ENCODE assay signal across 8 cellular contexts in the genomic region with DNA sequence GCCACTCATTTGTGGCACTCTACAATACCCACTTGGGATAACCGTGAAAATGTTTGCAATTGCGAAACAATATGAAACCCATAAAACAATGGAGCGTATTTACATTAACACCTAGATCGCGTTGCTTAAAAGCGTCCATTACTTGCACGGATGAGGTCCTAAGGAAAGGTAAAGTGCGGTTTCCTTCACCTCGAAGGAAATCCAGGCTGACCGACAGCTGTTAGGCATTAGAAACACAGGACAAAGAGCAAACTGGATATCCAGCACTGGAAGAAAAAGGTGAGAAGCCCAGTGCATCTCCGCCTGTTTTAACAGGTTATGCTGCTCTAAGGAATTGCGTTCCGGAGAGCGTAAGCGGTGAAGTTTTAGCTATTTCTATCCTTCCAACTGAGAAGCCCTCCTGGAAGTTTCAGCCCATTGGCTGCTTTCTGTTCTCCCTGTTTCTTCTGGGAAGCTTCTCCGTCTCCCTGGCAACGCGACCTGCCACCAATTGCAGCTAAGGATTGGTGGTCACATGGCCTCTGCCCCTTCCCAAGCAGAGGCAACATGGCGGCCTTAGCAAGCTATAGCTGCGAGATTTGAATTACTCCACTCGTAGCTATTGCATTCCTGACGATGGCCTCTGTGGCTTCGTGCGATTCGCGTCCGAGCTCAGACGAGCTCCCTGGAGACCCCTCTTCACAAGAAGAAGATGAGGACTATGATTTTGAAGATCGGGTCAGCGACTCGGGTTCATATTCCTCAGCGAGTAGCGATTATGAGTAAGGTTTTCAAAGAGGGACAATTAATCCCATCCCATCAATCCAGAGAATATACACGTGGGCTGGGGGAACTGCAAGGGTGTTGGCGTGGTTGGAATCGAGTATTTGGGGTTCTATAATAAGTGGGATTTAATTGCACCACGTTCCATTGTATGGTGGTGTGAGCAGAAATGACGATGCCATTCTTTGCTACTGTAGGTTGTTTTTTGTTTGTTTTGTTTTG. TPM values are rescaled to one million over a fixed set of nuclear protein-coding genes. Genes with fewer than 3 reads are reported as not detected.
DNase-seq lines count a peak whose midpoint lies in the region; ATAC-seq and TF ChIP-seq lines count a peak whose summit lies in the region.

Gene INTU, plus strand, starts transcription at position 538 of the 984 bp plus-strand sequence. Its CDS starts 78 bp downstream, at position 616.

- H3K27ac ChIP-seq in CD4-positive, alpha-beta T cell (ENCODE audit: low read depth, low read length), result no peak within 1 kb of the TSS
- H3K27ac ChIP-seq in urinary bladder (ENCODE audit: low read depth), result no peak within 1 kb of the TSS

- ATAC-seq in CD4-positive, alpha-beta T cell (ENCODE audit: poor library complexity), result peak; percentile 54
- ATAC-seq in GM19395 (IDR thresholded peaks at IDR 0.05; ENCODE audit: unreplicated experiment), result peak; percentile 99
- peak; percentile 100 for ATAC-seq in HG03457 (IDR thresholded peaks at IDR 0.05; ENCODE audit: unreplicated experiment)

- H3K27me3 ChIP-seq in CD4-positive, alpha-beta T cell (ENCODE audit: control insufficient read depth, insufficient read depth, low read length), result peaks cover 37% of the 10 kb centered on the region

- intact Hi-C loops in CD4-positive, alpha-beta T cell (cut with DNase I, micrococcal nuclease), result no loop called here

- H3K36me3 Mint-ChIP-seq in CD4-positive, alpha-beta T cell (ENCODE audit: low read depth), result no peaks in the 10 kb centered on the region
- peaks cover 6% of the 10 kb centered on the region for H3K36me3 Mint-ChIP-seq in nephron (ENCODE audit: low read depth)

- POLR2A ChIA-PET in CD4-positive, alpha-beta T cell (lab: Charles Lee), result no interaction called here

- H3K36me3 ChIP-seq in urinary bladder (ENCODE audit: insufficient read depth), result no peaks in the 10 kb centered on the region

- CTCF ChIA-PET in CD4-positive, alpha-beta T cell (lab: Charles Lee), result interaction anchor here (0.6 kb wide), 1 partner anchor 1081 kb away, joined by 3 read pairs; no protein-coding TSS in a partner anchor

- DNase-seq in CD4-positive, alpha-beta T cell, result peak in 1 of 10 experiments; percentile 2
- DNase-seq in NCI-H510A treated with DMSO at 0.1 percent for 48 hours (lab: John Stamatoyannopoulos, UW), result peak; percentile 77
- DNase-seq in activated naive CD4-positive, alpha-beta T cell treated with anti-CD3 and anti-CD28 coated beads, Interleukin-2, amount 50 U/mL, for 16 hours, result peak; percentile 12
- DNase-seq in germinal center (ENCODE audit: low spot score), result peak; percentile 10

- H3K27me3 Mint-ChIP-seq in CD4-positive, alpha-beta T cell, result peaks cover 76% of the 10 kb centered on the region
- H3K27me3 Mint-ChIP-seq in nephron (ENCODE audit: low read depth), result peaks cover 12% of the 10 kb centered on the region

- H3K4me3 ChIP-seq in urinary bladder (ENCODE audit: low read depth, low read length), result peak within 1 kb of the TSS; percentile 54

- no peaks in the 10 kb centered on the region for H3K4me1 ChIP-seq in urinary bladder (ENCODE audit: insufficient read depth)

- peaks cover 13% of the 10 kb centered on the region for H3K4me1 Mint-ChIP-seq in CD4-positive, alpha-beta T cell (ENCODE audit: low read depth)
- H3K4me1 Mint-ChIP-seq in nephron, result peaks cover 13% of the 10 kb centered on the region

- no peak for TF ChIP-seq CTCF in CD4-positive, alpha-beta T cell (IDR thresholded peaks at IDR 0.05)
- no peak for TF ChIP-seq CTCF in nephron (IDR thresholded peaks at IDR 0.05; ENCODE audit: unreplicated experiment in 3 of 3)

- H3K9me3 Mint-ChIP-seq in CD4-positive, alpha-beta T cell, result no peaks in the 10 kb centered on the region
- no peaks in the 10 kb centered on the region for H3K9me3 Mint-ChIP-seq in nephron

- no peaks in the 10 kb centered on the region for H3K9me3 ChIP-seq in CD4-positive, alpha-beta T cell (ENCODE audit: control insufficient read depth, low read length)

- peak within 1 kb of the TSS; percentile 82 for H3K4me3 Mint-ChIP-seq in CD4-positive, alpha-beta T cell
- peak within 1 kb of the TSS; percentile 98 to 99 (median 98) for H3K4me3 Mint-ChIP-seq in nephron

- under 1% methylated on average over 38 of the region's 38 CpGs for whole genome bisulfite sequencing in urinary bladder

- H3K27ac Mint-ChIP-seq in CD4-positive, alpha-beta T cell, result no peak within 1 kb of the TSS
- H3K27ac Mint-ChIP-seq in nephron, result peak within 1 kb of the TSS; percentile 92 to 99 (median 98)

RNA-seq across cellular contexts. Expression of gene INTU, which starts in this region (rescaled TPM):
- total RNA-seq in CD4-positive, alpha-beta T cell, result not detected
- 33.6 TPM for total RNA-seq in urinary bladder
- 3.1 TPM for polyA plus RNA-seq in urinary bladder

Comparison
In these comparisons a context has a peak if more than half of its experiments do, and no peak if none do; other contexts are left out.
1. RNA of gene INTU (total RNA-seq): 33.6 TPM in urinary bladder (single experiment); not detected in CD4-positive, alpha-beta T cell; every median in the first group is over 10 times any median in the second.
2. Peak in ATAC-seq in CD4-positive, alpha-beta T cell; RNA of the gene not detected or under 1 TPM.
3. Peak in every context shown above with its lines, with median percentiles within 50 percentile points of each other: ATAC-seq.